Comparison of ENCODE assay signal across 8 cellular contexts in the genomic region with DNA sequence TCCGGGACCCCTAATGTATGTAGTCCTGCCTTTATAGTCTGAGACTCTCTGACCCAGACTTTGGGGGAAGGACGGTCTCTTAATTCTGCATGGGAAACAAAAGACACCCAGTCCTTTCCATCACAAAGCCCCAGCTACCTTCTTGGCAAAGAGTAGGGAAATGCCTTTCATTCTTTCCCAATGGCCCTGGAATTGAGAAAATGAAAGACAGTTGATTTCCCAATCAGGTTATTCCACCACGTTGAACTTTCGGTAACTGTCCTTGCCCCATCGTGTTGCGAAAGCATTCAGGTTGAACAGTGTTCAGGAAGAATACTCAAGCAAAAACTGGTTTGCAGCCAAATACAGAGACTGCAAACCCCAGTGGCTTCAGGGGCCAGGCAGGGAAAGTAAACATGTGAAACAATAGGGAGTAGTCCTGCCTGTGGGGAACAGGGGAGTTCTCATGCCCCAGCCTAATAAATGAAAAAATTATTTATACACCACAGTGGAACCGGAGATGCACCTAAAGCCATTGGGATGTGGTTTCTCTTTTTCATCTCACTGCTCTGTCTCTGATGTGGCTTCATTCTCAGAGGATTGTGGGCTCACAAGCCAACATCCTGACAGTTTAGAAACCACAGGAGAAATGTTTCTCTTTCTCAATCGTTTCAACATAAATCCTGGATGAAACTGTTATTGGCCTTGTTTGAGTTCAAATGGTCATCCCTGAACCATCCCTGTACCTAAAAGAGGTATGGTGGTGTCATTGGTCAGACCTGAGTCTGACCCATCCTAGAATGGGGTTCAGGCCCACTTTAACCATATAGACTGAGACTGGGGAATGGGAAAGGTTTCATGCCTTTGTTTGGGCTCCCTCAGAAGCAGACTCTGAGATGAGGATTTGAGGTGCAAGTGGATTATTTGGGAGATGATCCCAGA. TPM values are rescaled to one million over a fixed set of nuclear protein-coding genes. Genes with fewer than 3 reads are reported as not detected.
DNase-seq lines count a peak whose midpoint lies in the region; ATAC-seq and FAIRE-seq lines count a peak whose summit lies in the region.

No MANE protein-coding gene starts in this region.

- H3K27me3 ChIP-seq in mesendoderm (ENCODE audit: insufficient read depth, low read length, poor library complexity) = no peaks in the 10 kb centered on the region

- H4K5ac ChIP-seq in mesendoderm (ENCODE audit: low read length) = no peak overlapping the region

- WGBS in mesendoderm (ENCODE audit: extremely low coverage, insufficient coverage, low lambda C conversion rate) = no CpG with 5 or more reads among the region's 8 CpGs

- H3K4me2 ChIP-seq in mesendoderm (ENCODE audit: low read length) = no peak overlapping the region

- CTCF ChIA-PET in activated naive CD4-positive, alpha-beta T cell treated with anti-CD3 and anti-CD28 coated beads for 36 hours (lab: Charles Lee) = no interaction called here

- intact Hi-C loops in activated naive CD4-positive, alpha-beta T cell treated with anti-CD3 and anti-CD28 coated beads for 36 hours (cut with micrococcal nuclease) = no loop called here

- no peak overlapping the region for H2BK120ac ChIP-seq in mesendoderm (ENCODE audit: low read depth, low read length)

- no peak overlapping the region for H3K27ac ChIP-seq in mesendoderm (ENCODE audit: low read depth, low read length)

- ATAC-seq in GM18502 (IDR thresholded peaks at IDR 0.05; ENCODE audit: poor library complexity, unreplicated experiment) = no peak
- no peak for ATAC-seq in GM21381 (IDR thresholded peaks at IDR 0.05; ENCODE audit: unreplicated experiment)
- ATAC-seq in HG03045 (IDR thresholded peaks at IDR 0.05; ENCODE audit: unreplicated experiment) = no peak

- no peak overlapping the region for H2BK5ac ChIP-seq in mesendoderm (ENCODE audit: low read length)

- peak overlapping the region; percentile 66 for H3K18ac ChIP-seq in mesendoderm (ENCODE audit: low read length)

- no peaks in the 10 kb centered on the region for H3K36me3 ChIP-seq in mesendoderm (ENCODE audit: control insufficient read depth, insufficient read depth, low read length)

- no peak overlapping the region for H4K8ac ChIP-seq in mesendoderm (ENCODE audit: low read depth, low read length)

- H3K23ac ChIP-seq in mesendoderm (ENCODE audit: low read length) = no peak overlapping the region

- peaks cover 30% of the 10 kb centered on the region for H3K4me1 Mint-ChIP-seq in activated naive CD4-positive, alpha-beta T cell treated with anti-CD3 and anti-CD28 coated beads for 36 hours (ENCODE audit: low read depth)

- H3K27me3 Mint-ChIP-seq in activated naive CD4-positive, alpha-beta T cell treated with anti-CD3 and anti-CD28 coated beads for 36 hours (ENCODE audit: low read depth) = peaks cover 59% of the 10 kb centered on the region

- H3K4ac ChIP-seq in mesendoderm (ENCODE audit: low read depth, low read length) = no peak overlapping the region

- no peaks in the 10 kb centered on the region for H3K79me1 ChIP-seq in mesendoderm (ENCODE audit: low read length)

- no peak overlapping the region for H2BK15ac ChIP-seq in mesendoderm (replicated peaks; ENCODE audit: low read depth)

- peak; percentile 27 for DNase-seq in activated naive CD4-positive, alpha-beta T cell treated with anti-CD3 and anti-CD28 coated beads for 36 hours
- no peak for DNase-seq in activated naive CD4-positive, alpha-beta T cell treated with anti-CD3 and anti-CD28 coated beads, Interleukin-2, amount 50 U/mL, for 16 hours
- peak; percentile 48 for DNase-seq in RCC 7860 (ENCODE audit: low spot score)
- DNase-seq in dermis blood vessel endothelial cell = peak; percentile 96
- DNase-seq in mesendoderm = peak; percentile 79

- FAIRE-seq in RCC 7860 (lab: Jason Lieb, UNC) = peak; percentile 80

- H2AK5ac ChIP-seq in mesendoderm (ENCODE audit: low read length) = no peak overlapping the region

- no peak overlapping the region for H3K27ac Mint-ChIP-seq in activated naive CD4-positive, alpha-beta T cell treated with anti-CD3 and anti-CD28 coated beads for 36 hours

- no peak overlapping the region for H3K56ac ChIP-seq in mesendoderm (ENCODE audit: low read length)

- H3K36me3 Mint-ChIP-seq in activated naive CD4-positive, alpha-beta T cell treated with anti-CD3 and anti-CD28 coated beads for 36 hours (ENCODE audit: low read depth) = no peaks in the 10 kb centered on the region

- H3K9ac ChIP-seq in mesendoderm (ENCODE audit: low read length) = no peak overlapping the region

- H3K79me2 ChIP-seq in mesendoderm (ENCODE audit: control insufficient read depth, insufficient read depth, low read length) = no peaks in the 10 kb centered on the region

- peaks cover 5% of the 10 kb centered on the region for H3K4me1 ChIP-seq in mesendoderm (ENCODE audit: control insufficient read depth, low read depth, low read length)

- H3K4me3 ChIP-seq in mesendoderm (ENCODE audit: low read length) = no peak overlapping the region

- H3K9me3 Mint-ChIP-seq in activated naive CD4-positive, alpha-beta T cell treated with anti-CD3 and anti-CD28 coated beads for 36 hours = no peaks in the 10 kb centered on the region

- H3K4me3 Mint-ChIP-seq in activated naive CD4-positive, alpha-beta T cell treated with anti-CD3 and anti-CD28 coated beads for 36 hours = no peak overlapping the region

RNA-seq across cellular contexts. Expression of a gene that starts 44.2 kb away (rescaled TPM):
- total RNA-seq in activated naive CD4-positive, alpha-beta T cell treated with anti-CD3 and anti-CD28 coated beads for 36 hours = 10 to 100 TPM; 11.2 to 11.4 TPM
- total RNA-seq in dermis blood vessel endothelial cell = 6.6 and 8.4 TPM in 2 replicates
- polyA plus RNA-seq in mesendoderm (2013, experiment 1 of 2) = 3.4 TPM
- polyA plus RNA-seq in mesendoderm (2013, experiment 2 of 2) = 3.3 TPM

RNA-seq across cellular contexts. Expression of a gene that starts 54.8 kb away (rescaled TPM):
- total RNA-seq in activated naive CD4-positive, alpha-beta T cell treated with anti-CD3 and anti-CD28 coated beads for 36 hours = 10 to 100 TPM; 18.6 to 19.0 TPM
- 63.3 and 65.1 TPM in 2 replicates for total RNA-seq in dermis blood vessel endothelial cell
- polyA plus RNA-seq in mesendoderm (2013, experiment 1 of 2) = 59.6 TPM
- polyA plus RNA-seq in mesendoderm (2013, experiment 2 of 2) = 60.6 TPM
